ENCODE assay signal across 12 cellular contexts in the genomic region with DNA sequence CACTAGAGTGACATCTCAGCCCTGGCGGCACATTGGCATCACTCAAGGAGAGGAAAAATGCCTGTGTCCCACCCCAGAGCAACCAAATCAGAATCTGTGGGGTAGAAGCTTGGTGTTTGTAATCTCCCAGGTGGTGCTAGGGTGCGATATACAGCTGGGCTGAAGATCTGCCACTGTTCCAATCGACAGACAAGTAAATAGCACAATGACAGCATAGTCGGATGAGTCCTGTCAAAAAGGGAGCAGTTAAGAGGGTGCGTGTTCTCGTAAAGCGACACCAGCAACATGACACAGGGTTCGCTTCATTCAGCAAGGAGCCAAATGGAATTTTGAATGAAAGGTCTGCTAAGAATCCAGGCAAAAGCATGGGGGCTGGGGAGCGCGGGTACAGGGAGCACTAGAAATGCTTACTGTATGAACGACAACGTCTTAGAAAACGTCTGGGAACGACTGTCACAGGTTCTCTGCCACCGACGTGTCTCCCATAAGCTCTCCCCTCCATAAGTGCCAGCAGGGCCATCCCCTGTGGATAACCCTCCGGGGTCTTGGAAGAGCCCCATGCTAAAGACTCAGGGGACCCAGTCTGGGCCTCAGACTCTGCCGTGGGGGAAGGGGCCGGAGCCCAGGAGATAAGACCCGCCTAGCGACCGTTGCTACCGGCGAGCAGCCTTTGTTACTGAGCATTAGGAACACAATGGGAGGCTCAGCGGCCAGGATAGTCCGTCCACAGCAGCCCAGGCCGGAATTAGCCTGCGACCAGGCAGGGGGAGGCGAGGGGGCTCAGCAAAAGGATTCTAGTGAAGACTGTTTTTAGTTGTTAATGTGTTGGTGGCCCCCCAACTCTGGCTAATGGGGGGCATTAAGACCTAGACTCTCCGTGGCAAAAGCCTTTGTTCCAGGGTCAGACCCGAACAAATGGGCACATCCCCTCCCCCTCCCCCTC. TPM values are rescaled to one million over a fixed set of nuclear protein-coding genes. Genes with fewer than 3 reads are reported as not detected.
DNase-seq lines count a peak whose midpoint lies in the region; ATAC-seq and TF ChIP-seq lines count a peak whose summit lies in the region.
"Had no signal": no experiment of that assay in that cellular context is flagged by ENCODE, and none has a peak within 500 bp of the region (broad histone marks: within the 10 kb centered on the region; RNA-seq: fewer than 3 reads in every experiment).

No MANE protein-coding gene starts in this region.

- TF ChIP-seq CTCF in WERI-Rb-1 (IDR thresholded peaks at IDR 0.05; ENCODE audit: low read depth, low read length) (no peak), heart left ventricle (IDR thresholded peaks at IDR 0.05) (no peak), osteocyte (IDR thresholded peaks at IDR 0.05) (no peak)

- H3K9me3 ChIP-seq in WERI-Rb-1 (ENCODE audit: severe bottlenecking): no peaks in the 10 kb centered on the region
- H3K9me3 ChIP-seq in heart left ventricle: no peaks in the 10 kb centered on the region

- intact Hi-C loops in heart left ventricle (cut with DNase I): loop anchor here in 6 of 10 donors (1.0 to 10.0 kb wide), 7 partner anchors 24 to 176 kb away; partner anchors contain the start of genes HDHD5 (in 1 of the 6) and IL17RA (in 1 of the 6)

- peak; percentile 87 for DNase-seq in COLO668 (lab: John Stamatoyannopoulos, UW; ENCODE audit: unreplicated experiment)
- DNase-seq in WERI-Rb-1: peak; percentile 33
- DNase-seq in heart left ventricle: peak; percentile 76 to 86 (median 84)
- no peak for DNase-seq in osteocyte (ENCODE audit: extremely low spot score, unreplicated experiment)
- no peak for DNase-seq in NCI-H345 (lab: John Stamatoyannopoulos, UW)
- no peak for DNase-seq in occipital lobe (lab: John Stamatoyannopoulos, UW)
- DNase-seq in activated T-cell treated with anti-CD3 and anti-CD28 coated beads for 4 hours: no peak
- DNase-seq: activated naive CD8-positive, alpha-beta T cell treated with anti-CD3 and anti-CD28 coated beads, Interleukin-2, amount 50 U/mL, for 24 hours; T-cell had no signal

- WGBS in heart left ventricle, 4 donors: 27 to 49% (median 32%) methylated on average over 21 to 31 of the region's 31 CpGs

- no peaks in the 10 kb centered on the region for H3K9me3 Mint-ChIP-seq in osteocyte (ENCODE audit: unreplicated experiment)
- H3K9me3 Mint-ChIP-seq: activated naive CD8-positive, alpha-beta T cell treated with anti-CD3 and anti-CD28 coated beads, Interleukin-2, amount 50 U/mL, for 24 hours; IgD-negative memory B cell; T-cell had no signal

- peaks cover 11% of the 10 kb centered on the region for H3K4me1 Mint-ChIP-seq in osteocyte (ENCODE audit: unreplicated experiment)
- H3K4me1 Mint-ChIP-seq: activated naive CD8-positive, alpha-beta T cell treated with anti-CD3 and anti-CD28 coated beads, Interleukin-2, amount 50 U/mL, for 24 hours had no signal

- no peaks in the 10 kb centered on the region for H3K36me3 ChIP-seq in WERI-Rb-1
- H3K36me3 ChIP-seq in heart left ventricle: peaks cover 0 to 28% (median 0%) of the 10 kb centered on the region in 9 donors

- TF ChIP-seq POLR2A in heart left ventricle (IDR thresholded peaks at IDR 0.05): peak in 1 of 2 donors; percentile 18

- H3K36me3 Mint-ChIP-seq in osteocyte (ENCODE audit: unreplicated experiment): no peaks in the 10 kb centered on the region

- H3K4me3 ChIP-seq in WERI-Rb-1 (ENCODE audit: low read depth, low read length): no peak overlapping the region
- peak overlapping the region; percentile 1 to 62 (median 53) for H3K4me3 ChIP-seq in heart left ventricle

- H3K27ac ChIP-seq in WERI-Rb-1 (no peak overlapping the region), heart left ventricle (peak overlapping the region; percentile 66 to 92 (median 87))

- peaks cover 74% of the 10 kb centered on the region for H3K27me3 ChIP-seq in WERI-Rb-1 (ENCODE audit: insufficient read depth, low read depth, severe bottlenecking)
- no peaks in the 10 kb centered on the region for H3K27me3 ChIP-seq in heart left ventricle

- peaks cover 0 to 21% (median 7%) of the 10 kb centered on the region in 12 donors for H3K4me1 ChIP-seq in heart left ventricle

- H3K27ac Mint-ChIP-seq in osteocyte (ENCODE audit: unreplicated experiment): peak overlapping the region; percentile 56
- H3K27ac Mint-ChIP-seq: activated naive CD8-positive, alpha-beta T cell treated with anti-CD3 and anti-CD28 coated beads, Interleukin-2, amount 50 U/mL, for 24 hours; T-cell had no signal

- H3K4me3 Mint-ChIP-seq in osteocyte (ENCODE audit: unreplicated experiment): no peak overlapping the region
- H3K4me3 Mint-ChIP-seq: activated naive CD8-positive, alpha-beta T cell treated with anti-CD3 and anti-CD28 coated beads, Interleukin-2, amount 50 U/mL, for 24 hours; CD14-positive monocyte; IgD-negative memory B cell; T-cell had no signal

- ATAC-seq in heart left ventricle (peak; percentile 85 to 92 (median 86)), GM18861 (IDR thresholded peaks at IDR 0.05; ENCODE audit: unreplicated experiment) (no peak)
- ATAC-seq: activated naive CD8-positive, alpha-beta T cell treated with anti-CD3 and anti-CD28 coated beads, Interleukin-2, amount 50 U/mL, for 24 hours; T-cell had no signal

- H3K27me3 Mint-ChIP-seq in osteocyte (ENCODE audit: unreplicated experiment): peaks cover 14% of the 10 kb centered on the region
- H3K27me3 Mint-ChIP-seq: activated naive CD8-positive, alpha-beta T cell treated with anti-CD3 and anti-CD28 coated beads, Interleukin-2, amount 50 U/mL, for 24 hours; IgD-negative memory B cell; T-cell had no signal

RNA-seq across cellular contexts. Expression of gene ADA2, which starts 20.8 kb away (rescaled TPM):
- total RNA-seq in heart left ventricle: 100 to 1,000 TPM in 2 of 9 donors, 10 to 100 TPM in 6, 1 to 10 TPM in 1; 6.7 to 108 (median 54.2) TPM
- polyA plus RNA-seq in heart left ventricle: 10 to 100 TPM; 16.1 TPM
- total RNA-seq in osteocyte: 3.5 and 4.1 TPM in 2 replicates
- total RNA-seq in occipital lobe: 3.4 TPM

RNA-seq across cellular contexts. Expression of gene HDHD5, which starts 39.4 kb away (rescaled TPM):
- total RNA-seq in heart left ventricle (10 to 100 TPM; 35.7 to 60.3 (median 49.0) TPM), osteocyte (30.7 and 31.4 TPM in 2 replicates), occipital lobe (41.3 TPM)
- polyA plus RNA-seq in heart left ventricle: 10 to 100 TPM; 31.8 to 72.1 TPM

Comparison
In these comparisons a context has a peak if more than half of its experiments do, and no peak if none do; other contexts are left out.
1. DNase-seq: peak in COLO668 (single experiment), WERI-Rb-1 (single experiment) and heart left ventricle (5 of 5); none in osteocyte (single experiment), NCI-H345 (single experiment), occipital lobe (single experiment) and activated T-cell treated with anti-CD3 and anti-CD28 coated beads for 4 hours (single experiment).